ENCODE assay signal across 19 cellular contexts in genomic region chr3:197495059-197495455, GRCh38.
DNase-seq lines count a peak whose midpoint lies in the region; ATAC-seq and TF ChIP-seq lines count a peak whose summit lies in the region.
"Had no signal": no experiment of that assay in that cellular context is flagged by ENCODE, and none has a peak within 500 bp of the region (broad histone marks: within the 10 kb centered on the region; RNA-seq: fewer than 3 reads in every experiment).

No MANE protein-coding gene starts in this region.

- H3K4me1 ChIP-seq in esophagus (ENCODE audit: control insufficient read depth in 2 of 2, insufficient read depth in 2 of 2, low read length in 1 of 2) (peaks cover 2 to 16% of the 10 kb centered on the region in 2 donors), skeletal muscle satellite cell (ENCODE audit: control insufficient read depth, insufficient read depth, low read length) (peaks cover 59% of the 10 kb centered on the region), upper lobe of left lung (no peaks in the 10 kb centered on the region)
- H3K4me1 ChIP-seq: gastroesophageal sphincter, parathyroid adenoma had no signal

- H3K27ac ChIP-seq in esophagus (ENCODE audit: low read depth in 2 of 2, low read length in 1 of 2), result peak overlapping the region; percentile 89 to 91
- no peak overlapping the region for H3K27ac ChIP-seq in upper lobe of left lung
- H3K27ac ChIP-seq: C4-2B, gastroesophageal sphincter, parathyroid adenoma, stomach had no signal

- no peaks in the 10 kb centered on the region for H3K9me3 Mint-ChIP-seq in activated CD4-positive, alpha-beta T cell treated with anti-CD3 and anti-CD28 coated beads, Interleukin-2, amount 10 ng/mL, durations not matched to agents 7 days and 5 days
- H3K9me3 Mint-ChIP-seq: effector memory CD8-positive, alpha-beta T cell had no signal

- no peaks in the 10 kb centered on the region for H3K36me3 Mint-ChIP-seq in activated CD4-positive, alpha-beta T cell treated with anti-CD3 and anti-CD28 coated beads, Interleukin-2, amount 10 ng/mL, durations not matched to agents 7 days and 5 days (ENCODE audit: low read depth)

- peaks cover 2% of the 10 kb centered on the region for H3K27me3 Mint-ChIP-seq in activated CD4-positive, alpha-beta T cell treated with anti-CD3 and anti-CD28 coated beads, Interleukin-2, amount 10 ng/mL, durations not matched to agents 7 days and 5 days

- H3K36me3 ChIP-seq in esophagus (ENCODE audit: control insufficient read depth in 2 of 2, insufficient read depth in 2 of 2, low read length in 1 of 2), result no peaks in the 10 kb centered on the region
- no peaks in the 10 kb centered on the region for H3K36me3 ChIP-seq in skeletal muscle satellite cell (ENCODE audit: insufficient read depth, low read length)
- H3K36me3 ChIP-seq in upper lobe of left lung, result no peaks in the 10 kb centered on the region
- H3K36me3 ChIP-seq: gastroesophageal sphincter, MG63, stomach had no signal

- no peak for TF ChIP-seq POLR2A in upper lobe of left lung (IDR thresholded peaks at IDR 0.05)

- no peak overlapping the region for H3K27ac Mint-ChIP-seq in activated CD4-positive, alpha-beta T cell treated with anti-CD3 and anti-CD28 coated beads, Interleukin-2, amount 10 ng/mL, durations not matched to agents 7 days and 5 days
- H3K27ac Mint-ChIP-seq: effector memory CD8-positive, alpha-beta T cell had no signal

- H3K4me3 ChIP-seq in esophagus (ENCODE audit: low read depth in 1 of 2, low read length in 2 of 2), result no peak overlapping the region
- H3K4me3 ChIP-seq in skeletal muscle satellite cell (ENCODE audit: low read length), result no peak overlapping the region
- no peak overlapping the region for H3K4me3 ChIP-seq in upper lobe of left lung
- H3K4me3 ChIP-seq: gastroesophageal sphincter, MG63, stomach had no signal

- DNase-seq in upper lobe of left lung (no peak), HT-29 (ENCODE audit: low spot score) (no peak)
- no peak for DNase-seq in activated CD4-positive, alpha-beta T cell treated with anti-CD3 and anti-CD28 coated beads, Interleukin-2, amount 10 ng/mL, durations not matched to agents 7 days and 5 days
- DNase-seq: activated naive CD4-positive, alpha-beta T cell treated with anti-CD3 and anti-CD28 coated beads, Interleukin-2, amount 50 U/mL, for 16 hours; DND-41; effector memory CD8-positive, alpha-beta T cell; NCI-H1930 had no signal

- no peak overlapping the region for H3K4me2 ChIP-seq in skeletal muscle satellite cell (ENCODE audit: low read length)

- peak overlapping the region; percentile 1 for H3K9ac ChIP-seq in skeletal muscle satellite cell (ENCODE audit: low read depth, low read length)
- H3K9ac ChIP-seq: parathyroid adenoma had no signal

- CTCF ChIA-PET in activated CD4-positive, alpha-beta T cell treated with anti-CD3 and anti-CD28 coated beads, Interleukin-2, amount 10 ng/mL, durations not matched to agents 7 days and 5 days (lab: Charles Lee), result no interaction called here

- H3K27me3 ChIP-seq in esophagus (ENCODE audit: control insufficient read depth in 1 of 2, insufficient read depth in 2 of 2, low read length in 2 of 2) (no peaks in the 10 kb centered on the region), skeletal muscle satellite cell (ENCODE audit: control insufficient read depth, insufficient read depth, low read length) (no peaks in the 10 kb centered on the region), upper lobe of left lung (no peaks in the 10 kb centered on the region)
- H3K27me3 ChIP-seq: gastroesophageal sphincter, MG63, stomach had no signal

- 47 to 65% methylated on average over 8 of the region's 8 CpGs for whole genome bisulfite sequencing in esophagus, 2 donors
- WGBS in upper lobe of left lung, 2 donors, result 69 to 76% methylated on average over 4 to 8 of the region's 8 CpGs

- peaks cover 0 to 2% of the 10 kb centered on the region in 2 donors for H3K9me3 ChIP-seq in esophagus (ENCODE audit: control insufficient read depth in 2 of 2, insufficient read depth in 1 of 2, low read depth in 1 of 2, low read length in 1 of 2)
- H3K9me3 ChIP-seq in skeletal muscle satellite cell (replicated peaks; ENCODE audit: low read length), result no peaks in the 10 kb centered on the region
- no peaks in the 10 kb centered on the region for H3K9me3 ChIP-seq in upper lobe of left lung
- H3K9me3 ChIP-seq: gastroesophageal sphincter, MG63, stomach had no signal

- no peak for TF ChIP-seq EP300 in upper lobe of left lung (IDR thresholded peaks at IDR 0.05)

- no peak for TF ChIP-seq CTCF in upper lobe of left lung (IDR thresholded peaks at IDR 0.05)

- ATAC-seq in GM18511 (IDR thresholded peaks at IDR 0.05; ENCODE audit: unreplicated experiment), result peak; percentile 37
- ATAC-seq in HG03108 (IDR thresholded peaks at IDR 0.05; ENCODE audit: unreplicated experiment), result peak; percentile 20
- no peak for ATAC-seq in upper lobe of left lung (ENCODE audit: low FRiP score in 2 of 2)
- ATAC-seq in HG02981 (IDR thresholded peaks at IDR 0.05; ENCODE audit: unreplicated experiment), result no peak
- ATAC-seq: activated CD4-positive, CD25-positive, alpha-beta regulatory T cell treated with anti-CD3 and anti-CD28 coated beads, Interleukin-2, amount 50 U/mL, for 24 hours; effector memory CD8-positive, alpha-beta T cell; gastroesophageal sphincter; Panc1 had no signal

- POLR2A ChIA-PET in activated CD4-positive, alpha-beta T cell treated with anti-CD3 and anti-CD28 coated beads, Interleukin-2, amount 10 ng/mL, durations not matched to agents 7 days and 5 days (lab: Charles Lee), result no interaction called here

- H3K4me3 Mint-ChIP-seq in activated CD4-positive, alpha-beta T cell treated with anti-CD3 and anti-CD28 coated beads, Interleukin-2, amount 10 ng/mL, durations not matched to agents 7 days and 5 days, result no peak overlapping the region
- H3K4me3 Mint-ChIP-seq: effector memory CD8-positive, alpha-beta T cell had no signal

- no peaks in the 10 kb centered on the region for H3K4me1 Mint-ChIP-seq in activated CD4-positive, alpha-beta T cell treated with anti-CD3 and anti-CD28 coated beads, Interleukin-2, amount 10 ng/mL, durations not matched to agents 7 days and 5 days

Comparison
In these comparisons a context has a peak if more than half of its experiments do, and no peak if none do; other contexts are left out.
1. ATAC-seq: peak in GM18511 (single experiment) and HG03108 (single experiment); none in upper lobe of left lung (0 of 2) and HG02981 (single experiment).
2. H3K27ac ChIP-seq: peak in esophagus (2 of 2); none in upper lobe of left lung (0 of 4).